29 cellular contexts compared by ENCODE assay signal in genomic region chr2:239983004-239983778, GRCh38. TPM values are rescaled to one million over a fixed set of nuclear protein-coding genes. Genes with fewer than 3 reads are reported as not detected.
"Had no signal": no experiment of that assay in that cellular context is flagged by ENCODE, and none has a peak within 500 bp of the region (broad histone marks: within the 10 kb centered on the region; RNA-seq: fewer than 3 reads in every experiment).

No MANE protein-coding gene starts in this region.

- H3K4me1 Mint-ChIP-seq: activated CD8-positive, alpha-beta memory T cell treated with anti-CD3 and anti-CD28 coated beads, Interleukin-2, amount 10 ng/mL, durations not matched to agents 7 days and 5 days had no signal

- H3K27me3 Mint-ChIP-seq: activated CD4-positive, alpha-beta T cell treated with anti-CD3 and anti-CD28 coated beads for 36 hours; activated CD8-positive, alpha-beta memory T cell treated with anti-CD3 and anti-CD28 coated beads, Interleukin-2, amount 10 ng/mL, durations not matched to agents 7 days and 5 days; activated naive CD4-positive, alpha-beta T cell treated with anti-CD3 and anti-CD28 coated beads, Interleukin-2, amount 50 U/mL, for 24 hours; dendritic cell treated with granulocyte-macrophage colony-stimulating factor and Interleukin-4, amounts not matched to agents 40 ng/mL and 50 ng/mL, for 4 days; naive thymus-derived CD8-positive, alpha-beta T cell had no signal

- H3K4me3 Mint-ChIP-seq: activated CD4-positive, alpha-beta T cell treated with anti-CD3 and anti-CD28 coated beads for 36 hours; activated CD8-positive, alpha-beta memory T cell treated with anti-CD3 and anti-CD28 coated beads, Interleukin-2, amount 10 ng/mL, durations not matched to agents 7 days and 5 days; activated naive CD4-positive, alpha-beta T cell treated with anti-CD3 and anti-CD28 coated beads, Interleukin-2, amount 50 U/mL, for 24 hours; activated T-helper 1 cell treated with anti-CD3 and anti-CD28 coated beads, Interleukin-12 subunit alpha, Interleukin-12 subunit beta, Interleukin-2, Interleukin-4 antibody, amounts not matched to agents 30 ng/mL and 10 ng/mL and 1 ng/mL, durations not matched to agents 14 hours and 24 hours and 36 hours; dendritic cell treated with granulocyte-macrophage colony-stimulating factor and Interleukin-4, amounts not matched to agents 40 ng/mL and 50 ng/mL, for 4 days; naive thymus-derived CD8-positive, alpha-beta T cell; WTC11 had no signal

- H3K4me3 ChIP-seq: body of pancreas, left lung, lung, ovary, prostate gland, testis had no signal

- H3K36me3 ChIP-seq: ovary had no signal

- H3K9me3 ChIP-seq: ovary, prostate gland, testis had no signal

- H3K4me1 ChIP-seq: body of pancreas, prostate gland, testis had no signal

- DNase-seq: activated CD4-positive, alpha-beta T cell treated with anti-CD3 and anti-CD28 coated beads for 36 hours; activated CD4-positive, alpha-beta T cell treated with anti-CD3 and anti-CD28 coated beads, Interleukin-2, amount 50 U/mL, for 4 hours; activated CD8-positive, alpha-beta memory T cell treated with anti-CD3 and anti-CD28 coated beads, Interleukin-2, amount 10 ng/mL, durations not matched to agents 7 days and 5 days; activated gamma-delta T cell; anterior cingulate cortex; body of pancreas; effector CD4-positive, alpha-beta T cell; erythroblast; foreskin fibroblast; kidney glomerular epithelial cell; left lung; naive thymus-derived CD8-positive, alpha-beta T cell; ovary; stimulated activated CD4-positive, alpha-beta T cell treated with anti-CD3 and anti-CD28 coated beads, Interleukin-2, amount 100 ng/mL, for 48 hours; stimulated activated CD8-positive, alpha-beta memory T cell treated with anti-CD3 and anti-CD28 coated beads, Interleukin-4, amount 100 ng/mL, for 48 hours; stimulated activated naive CD4-positive, alpha-beta T cell; T-helper 9 cell; testis; trophoblast cell had no signal

- H3K27me3 ChIP-seq: body of pancreas, left lung, ovary, testis had no signal

- H3K27ac ChIP-seq: body of pancreas, left lung, ovary, prostate gland, testis had no signal

- H3K9me3 Mint-ChIP-seq: activated naive CD4-positive, alpha-beta T cell treated with anti-CD3 and anti-CD28 coated beads, Interleukin-2, amount 50 U/mL, for 24 hours had no signal

- ATAC-seq: activated CD4-positive, alpha-beta T cell treated with anti-CD3 and anti-CD28 coated beads for 36 hours; activated CD8-positive, alpha-beta memory T cell treated with anti-CD3 and anti-CD28 coated beads, Interleukin-2, amount 10 ng/mL, durations not matched to agents 7 days and 5 days; body of pancreas; left lung; naive thymus-derived CD8-positive, alpha-beta T cell; WTC11 had no signal

- H3K27ac Mint-ChIP-seq: activated CD4-positive, alpha-beta T cell treated with anti-CD3 and anti-CD28 coated beads for 36 hours; activated CD8-positive, alpha-beta memory T cell treated with anti-CD3 and anti-CD28 coated beads, Interleukin-2, amount 10 ng/mL, durations not matched to agents 7 days and 5 days; activated naive CD4-positive, alpha-beta T cell treated with anti-CD3 and anti-CD28 coated beads, Interleukin-2, amount 50 U/mL, for 24 hours; activated T-helper 1 cell treated with anti-CD3 and anti-CD28 coated beads, Interleukin-12 subunit alpha, Interleukin-12 subunit beta, Interleukin-2, Interleukin-4 antibody, amounts not matched to agents 30 ng/mL and 10 ng/mL and 1 ng/mL, durations not matched to agents 14 hours and 24 hours and 36 hours; dendritic cell treated with granulocyte-macrophage colony-stimulating factor and Interleukin-4, amounts not matched to agents 40 ng/mL and 50 ng/mL, for 4 days; WTC11 had no signal

RNA-seq across cellular contexts. Expression of gene OR6B2, which starts 47.0 kb away (rescaled TPM):
- total RNA-seq: activated CD4-positive, alpha-beta T cell treated with anti-CD3 and anti-CD28 coated beads for 36 hours; activated CD8-positive, alpha-beta memory T cell treated with anti-CD3 and anti-CD28 coated beads, Interleukin-2, amount 10 ng/mL, durations not matched to agents 7 days and 5 days; activated T-helper 1 cell treated with anti-CD3 and anti-CD28 coated beads, Interleukin-12 subunit alpha, Interleukin-12 subunit beta, Interleukin-2, Interleukin-4 antibody, amounts not matched to agents 30 ng/mL and 10 ng/mL and 1 ng/mL, durations not matched to agents 14 hours and 24 hours and 36 hours; body of pancreas; cardiac septum; chondrocyte; fibroblast of lung; left lung; lung; naive thymus-derived CD8-positive, alpha-beta T cell; ovary; prostate gland; T-helper 1 cell treated with Interleukin-12 subunit alpha and Interleukin-12 subunit beta and Interleukin-4 antibody, amounts not matched to agents 30 ng/mL and 1 ng/mL, for 36 hours; testis; WTC11 had no signal
- polyA plus RNA-seq: fibroblast of lung; lung; naive thymus-derived CD8-positive, alpha-beta T cell; ovary had no signal
